In the genomic region with DNA sequence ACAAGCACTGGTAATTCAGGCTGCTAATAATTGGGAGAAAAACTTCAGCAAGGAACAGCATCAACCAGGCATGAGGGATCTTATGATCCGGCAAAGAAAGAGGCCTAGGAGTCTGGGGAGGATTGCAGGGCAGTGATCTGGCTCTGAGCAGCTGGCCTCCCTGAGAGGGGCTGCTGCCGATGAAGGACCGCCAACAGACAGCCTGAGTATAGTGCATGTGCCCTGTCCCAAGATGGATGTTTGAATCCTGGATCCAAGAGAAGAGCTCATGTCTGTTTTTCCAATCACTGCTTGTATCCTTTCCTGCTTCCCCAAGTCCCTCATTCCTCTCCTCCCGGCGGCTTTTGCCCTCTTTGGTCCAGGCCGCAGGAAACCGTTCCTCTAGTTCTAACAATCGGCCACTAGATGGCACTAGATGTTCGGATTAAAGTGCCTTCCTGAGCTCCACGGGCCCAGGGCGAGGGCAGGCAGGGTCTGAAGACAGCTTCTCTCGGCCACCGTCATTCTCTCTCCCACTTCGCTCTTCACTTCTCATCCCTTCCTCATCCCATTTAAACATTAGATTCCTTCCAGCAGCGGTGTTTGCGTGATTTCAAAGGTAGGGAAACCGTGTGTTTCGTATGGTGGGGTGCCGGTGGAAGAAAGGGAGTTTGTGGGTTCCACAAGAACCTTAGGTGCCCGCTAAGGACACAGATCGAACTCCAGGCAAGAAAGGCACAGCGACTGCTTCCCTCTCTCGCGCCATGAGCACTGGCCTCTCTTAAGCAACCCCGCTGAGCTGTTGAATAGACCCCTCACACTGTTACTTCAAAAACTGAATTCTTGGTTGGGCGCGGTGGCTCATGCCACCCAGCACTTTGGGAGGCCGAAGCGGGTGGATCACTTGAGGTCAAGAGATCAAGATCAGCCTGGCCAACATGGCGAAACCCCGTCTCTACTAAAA, we compare ENCODE assay signal across 1 cellular context.
TF ChIP-seq lines count a peak whose summit lies in the region.

No MANE protein-coding gene starts in this region.

TF ChIP-seq in K562, 482 proteins besides CTCF, POLR2A, EP300 and RAD21 (continued from another document):
- TF ChIP-seq, protein P1, sequence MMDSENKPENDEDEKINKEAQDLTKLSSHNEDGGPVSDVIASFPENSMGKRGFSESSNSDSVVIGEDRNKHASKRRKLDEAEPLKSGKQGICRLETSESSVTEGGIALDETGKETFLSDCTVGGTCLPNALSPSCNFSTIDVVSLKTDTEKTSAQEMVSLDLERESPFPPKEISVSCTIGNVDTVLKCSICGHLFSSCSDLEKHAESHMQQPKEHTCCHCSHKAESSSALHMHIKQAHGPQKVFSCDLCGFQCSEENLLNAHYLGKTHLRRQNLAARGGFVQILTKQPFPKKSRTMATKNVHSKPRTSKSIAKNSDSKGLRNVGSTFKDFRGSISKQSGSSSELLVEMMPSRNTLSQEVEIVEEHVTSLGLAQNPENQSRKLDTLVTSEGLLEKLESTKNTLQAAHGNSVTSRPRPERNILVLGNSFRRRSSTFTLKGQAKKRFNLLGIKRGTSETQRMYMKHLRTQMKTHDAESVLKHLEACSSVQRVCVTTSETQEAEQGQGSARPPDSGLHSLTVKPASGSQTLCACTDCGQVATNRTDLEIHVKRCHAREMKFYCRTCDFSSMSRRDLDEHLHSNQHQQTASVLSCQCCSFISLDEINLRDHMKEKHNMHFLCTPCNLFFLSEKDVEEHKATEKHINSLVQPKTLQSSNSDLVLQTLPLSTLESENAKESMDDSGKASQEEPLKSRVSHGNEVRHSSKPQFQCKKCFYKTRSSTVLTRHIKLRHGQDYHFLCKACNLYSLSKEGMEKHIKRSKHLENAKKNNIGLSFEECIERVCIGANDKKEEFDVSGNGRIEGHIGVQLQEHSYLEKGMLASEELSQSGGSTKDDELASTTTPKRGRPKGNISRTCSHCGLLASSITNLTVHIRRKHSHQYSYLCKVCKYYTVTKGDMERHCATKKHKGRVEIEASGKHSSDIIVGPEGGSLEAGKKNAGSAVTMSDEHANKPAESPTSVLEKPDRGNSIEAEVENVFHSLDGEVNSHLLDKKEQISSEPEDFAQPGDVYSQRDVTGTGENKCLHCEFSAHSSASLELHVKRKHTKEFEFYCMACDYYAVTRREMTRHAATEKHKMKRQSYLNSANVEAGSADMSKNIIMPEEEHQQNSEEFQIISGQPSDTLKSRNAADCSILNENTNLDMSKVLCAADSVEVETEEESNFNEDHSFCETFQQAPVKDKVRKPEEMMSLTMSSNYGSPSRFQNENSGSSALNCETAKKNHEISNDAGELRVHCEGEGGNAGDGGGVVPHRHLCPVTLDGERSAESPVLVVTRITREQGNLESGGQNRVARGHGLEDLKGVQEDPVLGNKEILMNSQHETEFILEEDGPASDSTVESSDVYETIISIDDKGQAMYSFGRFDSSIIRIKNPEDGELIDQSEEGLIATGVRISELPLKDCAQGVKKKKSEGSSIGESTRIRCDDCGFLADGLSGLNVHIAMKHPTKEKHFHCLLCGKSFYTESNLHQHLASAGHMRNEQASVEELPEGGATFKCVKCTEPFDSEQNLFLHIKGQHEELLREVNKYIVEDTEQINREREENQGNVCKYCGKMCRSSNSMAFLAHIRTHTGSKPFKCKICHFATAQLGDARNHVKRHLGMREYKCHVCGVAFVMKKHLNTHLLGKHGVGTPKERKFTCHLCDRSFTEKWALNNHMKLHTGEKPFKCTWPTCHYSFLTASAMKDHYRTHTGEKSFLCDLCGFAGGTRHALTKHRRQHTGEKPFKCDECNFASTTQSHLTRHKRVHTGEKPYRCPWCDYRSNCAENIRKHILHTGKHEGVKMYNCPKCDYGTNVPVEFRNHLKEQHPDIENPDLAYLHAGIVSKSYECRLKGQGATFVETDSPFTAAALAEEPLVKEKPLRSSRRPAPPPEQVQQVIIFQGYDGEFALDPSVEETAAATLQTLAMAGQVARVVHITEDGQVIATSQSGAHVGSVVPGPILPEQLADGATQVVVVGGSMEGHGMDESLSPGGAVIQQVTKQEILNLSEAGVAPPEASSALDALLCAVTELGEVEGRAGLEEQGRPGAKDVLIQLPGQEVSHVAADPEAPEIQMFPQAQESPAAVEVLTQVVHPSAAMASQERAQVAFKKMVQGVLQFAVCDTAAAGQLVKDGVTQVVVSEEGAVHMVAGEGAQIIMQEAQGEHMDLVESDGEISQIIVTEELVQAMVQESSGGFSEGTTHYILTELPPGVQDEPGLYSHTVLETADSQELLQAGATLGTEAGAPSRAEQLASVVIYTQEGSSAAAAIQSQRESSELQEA (IDR thresholded peaks at IDR 0.05; ENCODE audit: low read depth): peak; percentile 82
- TF ChIP-seq, protein P2, sequence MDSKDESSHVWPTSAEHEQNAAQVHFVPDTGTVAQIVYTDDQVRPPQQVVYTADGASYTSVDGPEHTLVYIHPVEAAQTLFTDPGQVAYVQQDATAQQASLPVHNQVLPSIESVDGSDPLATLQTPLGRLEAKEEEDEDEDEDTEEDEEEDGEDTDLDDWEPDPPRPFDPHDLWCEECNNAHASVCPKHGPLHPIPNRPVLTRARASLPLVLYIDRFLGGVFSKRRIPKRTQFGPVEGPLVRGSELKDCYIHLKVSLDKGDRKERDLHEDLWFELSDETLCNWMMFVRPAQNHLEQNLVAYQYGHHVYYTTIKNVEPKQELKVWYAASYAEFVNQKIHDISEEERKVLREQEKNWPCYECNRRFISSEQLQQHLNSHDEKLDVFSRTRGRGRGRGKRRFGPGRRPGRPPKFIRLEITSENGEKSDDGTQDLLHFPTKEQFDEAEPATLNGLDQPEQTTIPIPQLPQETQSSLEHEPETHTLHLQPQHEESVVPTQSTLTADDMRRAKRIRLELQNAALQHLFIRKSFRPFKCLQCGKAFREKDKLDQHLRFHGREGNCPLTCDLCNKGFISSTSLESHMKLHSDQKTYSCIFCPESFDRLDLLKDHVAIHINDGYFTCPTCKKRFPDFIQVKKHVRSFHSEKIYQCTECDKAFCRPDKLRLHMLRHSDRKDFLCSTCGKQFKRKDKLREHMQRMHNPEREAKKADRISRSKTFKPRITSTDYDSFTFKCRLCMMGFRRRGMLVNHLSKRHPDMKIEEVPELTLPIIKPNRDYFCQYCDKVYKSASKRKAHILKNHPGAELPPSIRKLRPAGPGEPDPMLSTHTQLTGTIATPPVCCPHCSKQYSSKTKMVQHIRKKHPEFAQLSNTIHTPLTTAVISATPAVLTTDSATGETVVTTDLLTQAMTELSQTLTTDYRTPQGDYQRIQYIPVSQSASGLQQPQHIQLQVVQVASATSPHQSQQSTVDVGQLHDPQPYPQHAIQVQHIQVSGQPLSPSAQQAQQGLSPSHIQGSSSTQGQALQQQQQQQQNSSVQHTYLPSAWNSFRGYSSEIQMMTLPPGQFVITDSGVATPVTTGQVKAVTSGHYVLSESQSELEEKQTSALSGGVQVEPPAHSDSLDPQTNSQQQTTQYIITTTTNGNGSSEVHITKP (IDR thresholded peaks at IDR 0.05; ENCODE audit: partially characterized antibody): peak; percentile 87
- TF ChIP-seq STAG1 (CRISPR knock-in tag; IDR thresholded peaks at IDR 0.05; ENCODE audit: borderline replicate concordance): peak; percentile 46; the same call in 1 of the 2 replicates
- no peak for TF ChIP-seq MEF2D (tag; conservative IDR thresholded peaks at IDR 0.05; ENCODE audit: low read depth)
- TF ChIP-seq E4F1 (CRISPR knock-in tag; IDR thresholded peaks at IDR 0.05; ENCODE audit: borderline replicate concordance): no peak
- TF ChIP-seq HLTF (IDR thresholded peaks at IDR 0.05): no peak
- no peak for TF ChIP-seq SRSF1 (IDR thresholded peaks at IDR 0.05; ENCODE audit: low read depth, low read length)
- no peak for TF ChIP-seq MTF1 (CRISPR knock-in tag; IDR thresholded peaks at IDR 0.05; ENCODE audit: borderline replicate concordance)
- TF ChIP-seq FUS (optimal IDR thresholded peaks at IDR 0.05; ENCODE audit: low read depth, low read length): no peak
- peak; percentile 71 for TF ChIP-seq SMC3 (conservative IDR thresholded peaks at IDR 0.05; ENCODE audit: insufficient read depth, low read depth, low read length)
